ENCODE assay signal across 1 cellular context in genomic region chr1:109198043-109198695, GRCh38.
TF ChIP-seq lines count a peak whose summit lies in the region.

No MANE protein-coding gene starts in this region.

TF ChIP-seq in HepG2, 621 proteins besides CTCF, POLR2A, EP300 and RAD21:
- no peak for TF ChIP-seq AFF4 (CRISPR knock-in tag; IDR thresholded peaks at IDR 0.05)
- peak; percentile 84 for TF ChIP-seq FOSL2 (CRISPR knock-in tag; IDR thresholded peaks at IDR 0.05)
- TF ChIP-seq ZFP62 (CRISPR knock-in tag; IDR thresholded peaks at IDR 0.05): no peak
- TF ChIP-seq NFE2L2 (IDR thresholded peaks at IDR 0.05; ENCODE audit: low read length): peak; percentile 29; the same call in 1 of the 2 replicates
